ENCODE assay signal across 8 cellular contexts in genomic region chr14:105294142-105294597, GRCh38. TPM values are rescaled to one million over a fixed set of nuclear protein-coding genes. Genes with fewer than 3 reads are reported as not detected.
DNase-seq lines count a peak whose midpoint lies in the region; ATAC-seq and TF ChIP-seq lines count a peak whose summit lies in the region.

No MANE protein-coding gene starts in this region.

- no peaks in the 10 kb centered on the region for H3K27me3 ChIP-seq in transverse colon

- DNase-seq in AG10803 (ENCODE audit: low read depth), result peak; percentile 63
- DNase-seq in NCI-H774 (lab: John Stamatoyannopoulos, UW), result peak; percentile 30
- peak; percentile 88 for DNase-seq in activated naive CD4-positive, alpha-beta T cell treated with anti-CD3 and anti-CD28 coated beads, Interleukin-2, amount 10 ng/mL, durations not matched to agents 7 days and 5 days
- DNase-seq in islet precursor cell, result peak; percentile 60
- DNase-seq in stimulated activated CD8-positive, alpha-beta memory T cell treated with anti-CD3 and anti-CD28 coated beads, Interleukin-2, amount 100 ng/mL, for 1 hour (ENCODE audit: low read depth in 2 of 2), result peak; percentile 31 to 36
- no peak for DNase-seq in ureter (ENCODE audit: low spot score)
- no peak for DNase-seq in transverse colon

- peaks cover 7% of the 10 kb centered on the region for H3K36me3 Mint-ChIP-seq in activated naive CD4-positive, alpha-beta T cell treated with anti-CD3 and anti-CD28 coated beads, Interleukin-2, amount 10 ng/mL, durations not matched to agents 7 days and 5 days

- TF ChIP-seq CTCF in AG10803 (conservative IDR thresholded peaks at IDR 0.05; ENCODE audit: low read length) (no peak), transverse colon (IDR thresholded peaks at IDR 0.05) (no peak)

- peak; percentile 70 for ATAC-seq in GM21786 (IDR thresholded peaks at IDR 0.05; ENCODE audit: unreplicated experiment)

- no peaks in the 10 kb centered on the region for H3K27me3 Mint-ChIP-seq in activated naive CD4-positive, alpha-beta T cell treated with anti-CD3 and anti-CD28 coated beads, Interleukin-2, amount 10 ng/mL, durations not matched to agents 7 days and 5 days

- H3K27ac Mint-ChIP-seq in activated naive CD4-positive, alpha-beta T cell treated with anti-CD3 and anti-CD28 coated beads, Interleukin-2, amount 10 ng/mL, durations not matched to agents 7 days and 5 days, result peak overlapping the region; percentile 90

- H3K27ac ChIP-seq in transverse colon, result no peak overlapping the region

- TF ChIP-seq POLR2A in transverse colon (IDR thresholded peaks at IDR 0.05), result no peak

- no peaks in the 10 kb centered on the region for H3K36me3 ChIP-seq in transverse colon

- TF ChIP-seq EP300 in transverse colon (IDR thresholded peaks at IDR 0.05; ENCODE audit: low read depth), result no peak

- in situ Hi-C loops in transverse colon (cut with MboI; ENCODE audit: low pct_ligation_motif_present in 1 of 4, low pct_unique_long_range_greater_than_20kb in 1 of 4, low sequenced_read_pairs in 3 of 4), result loop anchor here in 1 of 4 donors (25.0 kb wide), 1 partner anchor 207 kb away; no protein-coding TSS in a partner anchor

- H3K4me1 ChIP-seq in transverse colon, result peaks cover 7 to 27% (median 12%) of the 10 kb centered on the region in 4 donors

- CTCF ChIA-PET in activated naive CD4-positive, alpha-beta T cell treated with anti-CD3 and anti-CD28 coated beads, Interleukin-2, amount 10 ng/mL, durations not matched to agents 7 days and 5 days (lab: Charles Lee), result interaction anchor here (1.0 to 1.4 kb wide), 2 partner anchors 57 to 207 kb away, joined by 3 read pairs; no protein-coding TSS in a partner anchor

- peaks cover 59% of the 10 kb centered on the region for H3K4me1 Mint-ChIP-seq in activated naive CD4-positive, alpha-beta T cell treated with anti-CD3 and anti-CD28 coated beads, Interleukin-2, amount 10 ng/mL, durations not matched to agents 7 days and 5 days

- H3K4me3 ChIP-seq in AG10803 (ENCODE audit: low read length) (no peak overlapping the region), transverse colon (no peak overlapping the region)

- 61% methylated on average over 15 of the region's 15 CpGs; no CpG with 5 or more reads in 1 of the 2 donors for WGBS in transverse colon (ENCODE audit: low coverage in 1 of 2), 2 donors

- no peaks in the 10 kb centered on the region for H3K9me3 Mint-ChIP-seq in activated naive CD4-positive, alpha-beta T cell treated with anti-CD3 and anti-CD28 coated beads, Interleukin-2, amount 10 ng/mL, durations not matched to agents 7 days and 5 days

- no peaks in the 10 kb centered on the region for H3K9me3 ChIP-seq in transverse colon

- H3K4me3 Mint-ChIP-seq in activated naive CD4-positive, alpha-beta T cell treated with anti-CD3 and anti-CD28 coated beads, Interleukin-2, amount 10 ng/mL, durations not matched to agents 7 days and 5 days, result peak overlapping the region; percentile 58

- intact Hi-C loops in transverse colon (cut with DNase I; ENCODE audit: low total_unique reads), result loop anchor here (2.0 kb wide), 1 partner anchor 75 kb away; no protein-coding TSS in a partner anchor

RNA-seq across cellular contexts. Expression of gene BRF1, which starts 6.6 kb away (rescaled TPM):
- total RNA-seq in ureter (48.7 TPM), transverse colon (10 to 100 TPM; 36.2 to 93.9 (median 62.6) TPM)

RNA-seq across cellular contexts. Expression of gene PACS2, which starts 20.4 kb away (rescaled TPM):
- 101 TPM for total RNA-seq in ureter
- 100 to 1,000 TPM in 2 of 4 donors, 10 to 100 TPM in 2; 63.0 to 249 (median 135) TPM for total RNA-seq in transverse colon

RNA-seq across cellular contexts. Expression of gene BTBD6, which starts 45.8 kb away (rescaled TPM):
- total RNA-seq in ureter, result 36.3 TPM
- 10 to 100 TPM; 52.2 to 69.6 (median 64.4) TPM for total RNA-seq in transverse colon

Comparison
In these comparisons a context has a peak if more than half of its experiments do, and no peak if none do; other contexts are left out.
1. DNase-seq: peak in AG10803 (single experiment), NCI-H774 (single experiment), activated naive CD4-positive, alpha-beta T cell treated with anti-CD3 and anti-CD28 coated beads, Interleukin-2, amount 10 ng/mL, durations not matched to agents 7 days and 5 days (single experiment), islet precursor cell (single experiment) and stimulated activated CD8-positive, alpha-beta memory T cell treated with anti-CD3 and anti-CD28 coated beads, Interleukin-2, amount 100 ng/mL, for 1 hour (2 of 2); none in ureter (single experiment) and transverse colon (single experiment).